Comparison of ENCODE assay signal across 1 cellular context in the genomic region with DNA sequence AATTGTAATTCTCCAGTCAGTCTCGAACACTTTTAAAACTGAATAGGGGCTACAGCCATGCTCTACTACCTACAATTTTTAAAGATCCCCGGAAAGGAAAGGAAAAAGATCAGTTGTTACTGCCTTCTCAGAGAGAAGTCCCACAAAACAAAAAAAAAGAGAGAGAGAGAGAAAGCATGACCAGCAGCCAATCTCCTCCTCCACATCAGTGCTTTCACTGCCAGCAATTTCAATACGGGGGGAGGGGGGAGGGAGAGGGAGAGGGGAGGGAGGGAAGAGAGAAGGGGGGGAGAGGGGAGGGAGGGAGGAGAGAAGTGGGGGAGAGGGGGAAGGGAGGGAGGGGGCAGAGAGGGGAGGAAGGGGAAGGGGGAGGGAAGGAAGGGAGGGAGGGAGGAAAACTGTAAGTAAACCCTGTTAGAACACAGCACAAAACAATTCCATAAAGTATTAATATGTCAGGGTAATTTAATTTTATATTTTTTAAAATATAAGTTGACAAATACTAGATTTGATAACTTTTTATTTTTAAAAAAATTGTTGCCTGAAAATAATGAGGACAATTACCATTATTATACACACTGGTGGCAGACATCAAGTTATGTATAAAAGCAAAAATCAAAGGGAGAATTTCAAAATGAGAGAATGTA.
TF ChIP-seq lines count a peak whose summit lies in the region.

No MANE protein-coding gene starts in this region.

TF ChIP-seq in K562, 482 proteins besides CTCF, POLR2A, EP300 and RAD21 (continued from another document):
- TF ChIP-seq, protein P1, sequence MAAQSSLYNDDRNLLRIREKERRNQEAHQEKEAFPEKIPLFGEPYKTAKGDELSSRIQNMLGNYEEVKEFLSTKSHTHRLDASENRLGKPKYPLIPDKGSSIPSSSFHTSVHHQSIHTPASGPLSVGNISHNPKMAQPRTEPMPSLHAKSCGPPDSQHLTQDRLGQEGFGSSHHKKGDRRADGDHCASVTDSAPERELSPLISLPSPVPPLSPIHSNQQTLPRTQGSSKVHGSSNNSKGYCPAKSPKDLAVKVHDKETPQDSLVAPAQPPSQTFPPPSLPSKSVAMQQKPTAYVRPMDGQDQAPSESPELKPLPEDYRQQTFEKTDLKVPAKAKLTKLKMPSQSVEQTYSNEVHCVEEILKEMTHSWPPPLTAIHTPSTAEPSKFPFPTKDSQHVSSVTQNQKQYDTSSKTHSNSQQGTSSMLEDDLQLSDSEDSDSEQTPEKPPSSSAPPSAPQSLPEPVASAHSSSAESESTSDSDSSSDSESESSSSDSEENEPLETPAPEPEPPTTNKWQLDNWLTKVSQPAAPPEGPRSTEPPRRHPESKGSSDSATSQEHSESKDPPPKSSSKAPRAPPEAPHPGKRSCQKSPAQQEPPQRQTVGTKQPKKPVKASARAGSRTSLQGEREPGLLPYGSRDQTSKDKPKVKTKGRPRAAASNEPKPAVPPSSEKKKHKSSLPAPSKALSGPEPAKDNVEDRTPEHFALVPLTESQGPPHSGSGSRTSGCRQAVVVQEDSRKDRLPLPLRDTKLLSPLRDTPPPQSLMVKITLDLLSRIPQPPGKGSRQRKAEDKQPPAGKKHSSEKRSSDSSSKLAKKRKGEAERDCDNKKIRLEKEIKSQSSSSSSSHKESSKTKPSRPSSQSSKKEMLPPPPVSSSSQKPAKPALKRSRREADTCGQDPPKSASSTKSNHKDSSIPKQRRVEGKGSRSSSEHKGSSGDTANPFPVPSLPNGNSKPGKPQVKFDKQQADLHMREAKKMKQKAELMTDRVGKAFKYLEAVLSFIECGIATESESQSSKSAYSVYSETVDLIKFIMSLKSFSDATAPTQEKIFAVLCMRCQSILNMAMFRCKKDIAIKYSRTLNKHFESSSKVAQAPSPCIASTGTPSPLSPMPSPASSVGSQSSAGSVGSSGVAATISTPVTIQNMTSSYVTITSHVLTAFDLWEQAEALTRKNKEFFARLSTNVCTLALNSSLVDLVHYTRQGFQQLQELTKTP (IDR thresholded peaks at IDR 0.05; ENCODE audit: low read depth in 1 of 2, partially characterized antibody in 2 of 2), result no peak
- TF ChIP-seq PCBP1 (IDR thresholded peaks at IDR 0.05; ENCODE audit: low read depth, low read length, poor library complexity, severe bottlenecking), result peak; percentile 63
- TF ChIP-seq, protein P2, sequence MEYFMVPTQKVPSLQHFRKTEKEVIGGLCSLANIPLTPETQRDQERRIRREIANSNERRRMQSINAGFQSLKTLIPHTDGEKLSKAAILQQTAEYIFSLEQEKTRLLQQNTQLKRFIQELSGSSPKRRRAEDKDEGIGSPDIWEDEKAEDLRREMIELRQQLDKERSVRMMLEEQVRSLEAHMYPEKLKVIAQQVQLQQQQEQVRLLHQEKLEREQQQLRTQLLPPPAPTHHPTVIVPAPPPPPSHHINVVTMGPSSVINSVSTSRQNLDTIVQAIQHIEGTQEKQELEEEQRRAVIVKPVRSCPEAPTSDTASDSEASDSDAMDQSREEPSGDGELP (CRISPR knock-in tag; IDR thresholded peaks at IDR 0.05; ENCODE audit: borderline replicate concordance), result no peak
- TF ChIP-seq ZSCAN29 (IDR thresholded peaks at IDR 0.05), result no peak
- TF ChIP-seq SLC30A9 (CRISPR knock-in tag; IDR thresholded peaks at IDR 0.05), result no peak
- peak; percentile 37 for TF ChIP-seq PCBP2 (IDR thresholded peaks at IDR 0.05; ENCODE audit: low read depth, low read length, poor library complexity, severe bottlenecking)
- TF ChIP-seq ZNF124 (CRISPR knock-in tag; IDR thresholded peaks at IDR 0.05), result no peak
- peak; percentile 60; the same call in 1 of the 2 replicates for TF ChIP-seq ZNF384 (IDR thresholded peaks at IDR 0.05; ENCODE audit: low read depth, low read length)
- no peak for TF ChIP-seq ARID1B (IDR thresholded peaks at IDR 0.05)
- no peak for TF ChIP-seq BDP1 (IDR thresholded peaks at IDR 0.05; ENCODE audit: insufficient read depth, insufficient read length)
- TF ChIP-seq, protein P3, sequence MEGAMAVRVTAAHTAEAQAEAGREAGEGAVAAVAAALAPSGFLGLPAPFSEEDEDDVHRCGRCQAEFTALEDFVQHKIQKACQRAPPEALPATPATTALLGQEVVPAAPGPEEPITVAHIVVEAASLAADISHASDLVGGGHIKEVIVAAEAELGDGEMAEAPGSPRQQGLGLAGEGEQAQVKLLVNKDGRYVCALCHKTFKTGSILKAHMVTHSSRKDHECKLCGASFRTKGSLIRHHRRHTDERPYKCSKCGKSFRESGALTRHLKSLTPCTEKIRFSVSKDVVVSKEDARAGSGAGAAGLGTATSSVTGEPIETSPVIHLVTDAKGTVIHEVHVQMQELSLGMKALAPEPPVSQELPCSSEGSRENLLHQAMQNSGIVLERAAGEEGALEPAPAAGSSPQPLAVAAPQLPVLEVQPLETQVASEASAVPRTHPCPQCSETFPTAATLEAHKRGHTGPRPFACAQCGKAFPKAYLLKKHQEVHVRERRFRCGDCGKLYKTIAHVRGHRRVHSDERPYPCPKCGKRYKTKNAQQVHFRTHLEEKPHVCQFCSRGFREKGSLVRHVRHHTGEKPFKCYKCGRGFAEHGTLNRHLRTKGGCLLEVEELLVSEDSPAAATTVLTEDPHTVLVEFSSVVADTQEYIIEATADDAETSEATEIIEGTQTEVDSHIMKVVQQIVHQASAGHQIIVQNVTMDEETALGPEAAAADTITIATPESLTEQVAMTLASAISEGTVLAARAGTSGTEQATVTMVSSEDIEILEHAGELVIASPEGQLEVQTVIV (CRISPR knock-in tag; IDR thresholded peaks at IDR 0.05; ENCODE audit: borderline replicate concordance), result no peak
